In the genomic region with DNA sequence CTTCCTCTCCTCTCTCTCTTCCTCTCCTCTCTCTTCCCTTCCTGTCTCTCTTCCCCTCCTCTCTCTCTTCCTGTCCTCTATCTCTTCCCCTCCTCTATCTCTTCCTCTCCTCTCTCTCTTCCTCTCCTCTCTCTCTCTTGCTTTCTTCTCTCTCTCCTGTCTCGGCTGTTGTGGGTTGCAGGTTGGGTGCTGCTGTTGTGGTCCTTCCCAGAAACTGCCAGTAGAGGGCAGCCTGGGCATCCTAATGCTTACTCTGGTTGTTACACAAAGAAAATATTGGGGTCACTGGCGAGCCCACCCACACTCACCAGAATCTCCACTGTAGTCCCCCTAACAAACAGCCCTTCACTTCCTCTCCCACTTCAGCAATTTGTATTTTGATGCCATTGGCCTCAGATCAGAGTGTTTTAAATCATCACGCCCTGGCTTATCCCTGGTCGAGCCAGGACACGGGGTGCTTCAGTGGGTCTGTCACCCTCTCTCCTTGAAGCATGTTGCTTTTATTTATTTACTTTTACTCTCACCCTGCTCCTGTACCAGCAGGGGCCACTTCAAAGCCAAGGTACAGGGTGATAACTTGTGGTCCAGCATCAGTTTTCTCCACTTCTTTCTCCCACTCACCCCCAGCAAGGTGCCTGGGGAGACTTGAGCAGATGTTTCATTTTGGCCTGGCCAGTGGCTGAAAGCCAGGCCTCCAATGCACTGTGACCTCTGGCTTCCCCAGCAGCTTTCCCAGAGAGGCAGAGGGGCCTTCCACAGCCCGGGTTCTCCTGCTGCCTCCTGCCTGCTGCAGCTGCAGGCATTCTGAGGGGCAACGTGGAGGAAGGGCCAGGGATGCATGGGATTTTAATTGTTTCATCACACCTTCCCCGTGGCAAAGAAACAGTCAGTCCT, we compare ENCODE assay signal across 8 cellular contexts. TPM values are rescaled to one million over a fixed set of nuclear protein-coding genes. Genes with fewer than 3 reads are reported as not detected.
A peak's percentile ranks its signal among the peaks of the same experiment; 100 is the strongest.
DNase-seq lines count a peak whose midpoint lies in the region; ATAC-seq and TF ChIP-seq lines count a peak whose summit lies in the region.

No MANE protein-coding gene starts in this region.

- H3K18ac ChIP-seq in mesenchymal stem cell (ENCODE audit: low read depth in 1 of 2, low read length in 2 of 2): no peak overlapping the region

- H3K27ac ChIP-seq in mesenchymal stem cell (ENCODE audit: low read length, poor library complexity, severe bottlenecking): no peak overlapping the region

- H3K14ac ChIP-seq in mesenchymal stem cell (ENCODE audit: low read length in 2 of 2): no peak overlapping the region

- no peak overlapping the region for H4K91ac ChIP-seq in mesenchymal stem cell (ENCODE audit: low read length)

- no peak overlapping the region for H4K8ac ChIP-seq in mesenchymal stem cell (ENCODE audit: low read length)

- H2AK5ac ChIP-seq in mesenchymal stem cell (ENCODE audit: low read length, severe bottlenecking): no peak overlapping the region

- H3K4ac ChIP-seq in mesenchymal stem cell (ENCODE audit: low read depth in 1 of 2, low read length in 2 of 2): no peak overlapping the region

- DNase-seq in NCI-H1092 treated with DMSO at 0.1 percent for 48 hours (lab: John Stamatoyannopoulos, UW): peak; percentile 51
- DNase-seq in NCI-H1092 (lab: John Stamatoyannopoulos, UW): no peak
- DNase-seq in LNCaP clone FGC (ENCODE audit: low read depth): no peak
- DNase-seq in activated CD4-positive, alpha-beta T cell treated with anti-CD3 and anti-CD28 coated beads for 48 hours: peak; percentile 72
- peak; percentile 56 for DNase-seq in dedifferentiated amniotic fluid mesenchymal stem cell (ENCODE audit: extremely low spot score)
- peak; percentile 64 for DNase-seq in mesenchymal stem cell
- peak; percentile 85 for DNase-seq in superior temporal gyrus (ENCODE audit: extremely low spot score)

- H3K4me1 ChIP-seq in mesenchymal stem cell (ENCODE audit: control insufficient read depth, insufficient read depth, low read depth, low read length): peaks cover 25% of the 10 kb centered on the region

- H2BK15ac ChIP-seq in mesenchymal stem cell (ENCODE audit: low read depth, poor library complexity, severe bottlenecking): no peak overlapping the region

- peaks cover 4% of the 10 kb centered on the region for H3K79me1 ChIP-seq in mesenchymal stem cell (replicated peaks; ENCODE audit: low read length, poor library complexity, severe bottlenecking)

- no peak overlapping the region for H2BK5ac ChIP-seq in mesenchymal stem cell (ENCODE audit: low read depth, low read length, poor library complexity, severe bottlenecking)

- H3K23ac ChIP-seq in mesenchymal stem cell (ENCODE audit: low read length in 2 of 2): no peak overlapping the region

- peaks cover 0 to 25% of the 10 kb centered on the region in 2 experiments for H3K27me3 ChIP-seq in mesenchymal stem cell (ENCODE audit: control insufficient read depth in 1 of 2, insufficient read depth in 1 of 2, low read length in 2 of 2)

- H3K9ac ChIP-seq in mesenchymal stem cell (ENCODE audit: low read length): peak overlapping the region; percentile 72

- no peaks in the 10 kb centered on the region for H3K9me3 ChIP-seq in mesenchymal stem cell (ENCODE audit: control insufficient read depth, low read length)

- no peak overlapping the region for H2BK120ac ChIP-seq in mesenchymal stem cell (ENCODE audit: low read depth, low read length)

- H2AFZ ChIP-seq in mesenchymal stem cell (ENCODE audit: low read depth, low read length): no peak overlapping the region

- no peak overlapping the region for H3K4me2 ChIP-seq in mesenchymal stem cell (ENCODE audit: low read length, poor library complexity, severe bottlenecking)

- H3K4me3 ChIP-seq in LNCaP clone FGC (ENCODE audit: low read depth, low read length): no peak overlapping the region
- H3K4me3 ChIP-seq in mesenchymal stem cell (ENCODE audit: insufficient read depth in 1 of 2, low read depth in 1 of 2, low read length in 2 of 2): no peak overlapping the region

- no peak overlapping the region for H2BK12ac ChIP-seq in mesenchymal stem cell (ENCODE audit: low read length in 2 of 2)

- ATAC-seq in GM18867 (IDR thresholded peaks at IDR 0.05; ENCODE audit: unreplicated experiment): no peak

- peaks cover 22 to 45% of the 10 kb centered on the region in 2 experiments for H3K36me3 ChIP-seq in mesenchymal stem cell (ENCODE audit: control insufficient read depth in 1 of 2, insufficient read depth in 2 of 2, low read depth in 1 of 2, low read length in 2 of 2)

- TF ChIP-seq CTCF in LNCaP clone FGC (IDR thresholded peaks at IDR 0.05; ENCODE audit: control insufficient read depth, extremely low read depth, insufficient read depth): peak; percentile 93

- 53% methylated on average over 6 of the region's 8 CpGs for WGBS in mesenchymal stem cell

RNA-seq across cellular contexts. Expression of a gene that starts 4.7 kb away (rescaled TPM):
- polyA plus RNA-seq in mesenchymal stem cell (2013, experiment 1 of 2): 13.9 TPM
- polyA plus RNA-seq in mesenchymal stem cell (2013, experiment 2 of 2): 13.9 TPM

RNA-seq across cellular contexts. Expression of a gene that starts 19.7 kb away (rescaled TPM):
- 37.7 TPM for polyA plus RNA-seq in mesenchymal stem cell (2013, experiment 1 of 2)
- 38.4 TPM for polyA plus RNA-seq in mesenchymal stem cell (2013, experiment 2 of 2)

RNA-seq across cellular contexts. Expression of a gene that starts 20.4 kb away (rescaled TPM):
- 10.0 TPM for polyA plus RNA-seq in mesenchymal stem cell (2013, experiment 1 of 2)
- 10.1 TPM for polyA plus RNA-seq in mesenchymal stem cell (2013, experiment 2 of 2)

RNA-seq across cellular contexts. Expression of a gene that starts 49.9 kb away (rescaled TPM):
- not detected for polyA plus RNA-seq in mesenchymal stem cell (2013, experiment 1 of 2)
- 0.01 TPM for polyA plus RNA-seq in mesenchymal stem cell (2013, experiment 2 of 2)

Comparison
In these comparisons a context has a peak if more than half of its experiments do, and no peak if none do; other contexts are left out.
1. DNase-seq: peak in NCI-H1092 treated with DMSO at 0.1 percent for 48 hours (single experiment), activated CD4-positive, alpha-beta T cell treated with anti-CD3 and anti-CD28 coated beads for 48 hours (single experiment), dedifferentiated amniotic fluid mesenchymal stem cell (single experiment), mesenchymal stem cell (single experiment) and superior temporal gyrus (single experiment); none in NCI-H1092 (single experiment) and LNCaP clone FGC (single experiment).